In the genomic region with DNA sequence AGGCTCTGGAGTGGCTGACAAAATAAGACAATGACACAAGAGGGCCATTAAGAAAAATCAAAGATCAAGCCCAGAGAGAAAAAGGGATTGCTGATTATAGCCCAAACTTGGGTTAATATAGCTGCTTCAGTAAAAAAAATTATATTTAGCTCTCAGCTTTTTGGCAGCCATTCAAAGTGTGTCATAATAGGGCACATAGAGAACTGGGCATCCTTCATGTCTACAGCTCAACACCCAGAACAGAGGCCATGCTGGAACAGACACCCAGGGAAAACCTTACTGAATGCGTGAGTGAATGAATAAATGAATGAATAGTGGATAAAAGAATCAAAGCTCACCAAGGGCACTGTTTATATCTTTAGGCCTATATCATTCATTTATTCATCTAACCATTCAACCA, we compare ENCODE assay signal across 34 cellular contexts.
DNase-seq lines count a peak whose midpoint lies in the region; ATAC-seq and TF ChIP-seq lines count a peak whose summit lies in the region.
"Had no signal": no experiment of that assay in that cellular context is flagged by ENCODE, and none has a peak within 500 bp of the region (broad histone marks: within the 10 kb centered on the region; RNA-seq: fewer than 3 reads in every experiment).

No MANE protein-coding gene starts in this region.

- H3K27ac Mint-ChIP-seq in neural progenitor cell = no peak overlapping the region
- H3K27ac Mint-ChIP-seq: activated naive CD8-positive, alpha-beta T cell; mesothelial cell of epicardium; naive B cell; stimulated activated naive CD8-positive, alpha-beta T cell treated with anti-CD3 and anti-CD28 coated beads, Interleukin-15, Interleukin-2, amounts not matched to agents 100 ng/mL and 50 ng/mL, for 24 hours had no signal

- TF ChIP-seq CTCF in neural progenitor cell (IDR thresholded peaks at IDR 0.05) = no peak

- no peak overlapping the region for H3K27ac ChIP-seq in neural progenitor cell
- H3K27ac ChIP-seq: neutrophil, right lobe of liver, thyroid gland, uterus, VCaP had no signal

- DNase-seq in left cardiac atrium (no peak), Right ventricle myocardium inferior (ENCODE audit: missing footprints) (no peak), adipocyte (ENCODE audit: low read depth) (peak; percentile 77), fibroblast of peridontal ligament (ENCODE audit: extremely low read depth) (peak; percentile 69), DMS153 (lab: John Stamatoyannopoulos, UW) (no peak), CD1c-positive myeloid dendritic cell (ENCODE audit: extremely low spot score) (no peak), neural progenitor cell (ENCODE audit: low spot score) (no peak)
- no peak for DNase-seq in activated CD8-positive, alpha-beta memory T cell treated with anti-CD3 and anti-CD28 coated beads, Interleukin-2, amount 50 U/mL, for 4 hours
- DNase-seq: activated CD4-positive, alpha-beta T cell treated with anti-CD3 and anti-CD28 coated beads for 4 hours; activated effector memory CD4-positive, alpha-beta T cell treated with anti-CD3 and anti-CD28 coated beads, Interleukin-2, amount 50 U/mL, for 16 hours; activated T-cell treated with anti-CD3 and anti-CD28 coated beads for 4 hours; glutamatergic neuron; islet precursor cell; KG1; MG63; naive B cell; NCI-H1417 treated with DMSO at 0.1 percent for 48 hours; NCI-H2081; NCI-H446 treated with DMSO at 0.1 percent for 48 hours; NCI-H774; right lobe of liver; SIG-M5; stimulated activated CD8-positive, alpha-beta memory T cell treated with anti-CD3 and anti-CD28 coated beads, Interleukin-4, amount 100 ng/mL, for 48 hours; SW 1271; thyroid gland; uterus had no signal

- H3K4me1 ChIP-seq in adipocyte (ENCODE audit: control insufficient read depth, insufficient read depth, low read length) = peaks cover 31% of the 10 kb centered on the region
- H3K4me1 ChIP-seq in neural progenitor cell = no peaks in the 10 kb centered on the region
- H3K4me1 ChIP-seq: HAP-1, right lobe of liver had no signal

- no peaks in the 10 kb centered on the region for H4K20me1 ChIP-seq in neural progenitor cell (ENCODE audit: low read depth)

- no peaks in the 10 kb centered on the region for H3F3A ChIP-seq in neural progenitor cell (ENCODE audit: low read depth)

- H3K27me3 ChIP-seq in adipocyte (replicated peaks; ENCODE audit: control insufficient read depth, insufficient read depth, low read length) (no peaks in the 10 kb centered on the region), neural progenitor cell (no peaks in the 10 kb centered on the region)
- H3K27me3 ChIP-seq: MG63, neutrophil, right lobe of liver, thyroid gland, uterus had no signal

- H3K9me3 Mint-ChIP-seq in neural progenitor cell = peaks cover 4% of the 10 kb centered on the region
- H3K9me3 Mint-ChIP-seq: central memory CD8-positive, alpha-beta T cell; mesothelial cell of epicardium; stimulated activated naive CD8-positive, alpha-beta T cell treated with anti-CD3 and anti-CD28 coated beads, Interleukin-15, Interleukin-2, amounts not matched to agents 100 ng/mL and 50 ng/mL, for 24 hours had no signal

- peak; percentile 71 for ATAC-seq in left cardiac atrium
- ATAC-seq in Right ventricle myocardium inferior = no peak
- ATAC-seq: Panc1, right lobe of liver had no signal

- H3K36me3 Mint-ChIP-seq in neural progenitor cell = no peaks in the 10 kb centered on the region
- H3K36me3 Mint-ChIP-seq: activated naive CD8-positive, alpha-beta T cell; mesothelial cell of epicardium; naive B cell had no signal

- intact Hi-C loops in left cardiac atrium (cut with DNase I) (loop anchor here (5.0 to 10.0 kb wide), 2 partner anchors 199 to 206 kb away; no protein-coding TSS in a partner anchor), Right ventricle myocardium inferior (cut with DNase I) (loop anchor here (10.0 kb wide), 1 partner anchor 506 kb away; no protein-coding TSS in a partner anchor)

- no peak overlapping the region for H3K4me3 Mint-ChIP-seq in neural progenitor cell
- H3K4me3 Mint-ChIP-seq: activated naive CD8-positive, alpha-beta T cell; central memory CD8-positive, alpha-beta T cell; mesothelial cell of epicardium; naive B cell; stimulated activated naive CD8-positive, alpha-beta T cell treated with anti-CD3 and anti-CD28 coated beads, Interleukin-15, Interleukin-2, amounts not matched to agents 100 ng/mL and 50 ng/mL, for 24 hours had no signal

- H3K79me2 ChIP-seq in neural progenitor cell (ENCODE audit: low read depth) = no peaks in the 10 kb centered on the region

- H2AFZ ChIP-seq in neural progenitor cell (replicated peaks) = no peak overlapping the region

- H3K36me3 ChIP-seq in adipocyte (ENCODE audit: control insufficient read depth, insufficient read depth, low read length, severe bottlenecking) (peaks cover 32% of the 10 kb centered on the region), neural progenitor cell (no peaks in the 10 kb centered on the region)
- H3K36me3 ChIP-seq: HAP-1, MG63, neutrophil, right lobe of liver, thyroid gland, uterus had no signal

- H3K9ac ChIP-seq in adipocyte (ENCODE audit: low read length) (peak overlapping the region; percentile 5), neural progenitor cell (no peak overlapping the region)

- H3K4me2 ChIP-seq in neural progenitor cell = no peak overlapping the region

- peaks cover 4% of the 10 kb centered on the region for H3K27me3 Mint-ChIP-seq in neural progenitor cell (ENCODE audit: insufficient read depth, low read depth)
- H3K27me3 Mint-ChIP-seq: naive B cell; stimulated activated naive CD8-positive, alpha-beta T cell treated with anti-CD3 and anti-CD28 coated beads, Interleukin-15, Interleukin-2, amounts not matched to agents 100 ng/mL and 50 ng/mL, for 24 hours had no signal

- no peak overlapping the region for H3K4me3 ChIP-seq in adipocyte (ENCODE audit: low read length)
- H3K4me3 ChIP-seq in neural progenitor cell = no peak overlapping the region
- H3K4me3 ChIP-seq: HAP-1, MG63, right lobe of liver, thyroid gland, uterus had no signal

- H3K9me3 ChIP-seq in adipocyte (ENCODE audit: control insufficient read depth, low read length) = no peaks in the 10 kb centered on the region
- no peaks in the 10 kb centered on the region for H3K9me3 ChIP-seq in neural progenitor cell (ENCODE audit: low read depth)
- H3K9me3 ChIP-seq: HAP-1, MG63, neutrophil, right lobe of liver, thyroid gland, uterus had no signal

- H3K4me1 Mint-ChIP-seq in neural progenitor cell = peaks cover 8% of the 10 kb centered on the region
- H3K4me1 Mint-ChIP-seq: central memory CD8-positive, alpha-beta T cell; mesothelial cell of epicardium; naive B cell had no signal

Comparison
In these comparisons a context has a peak if more than half of its experiments do, and no peak if none do; other contexts are left out.
1. DNase-seq: peak in adipocyte (single experiment) and fibroblast of peridontal ligament (single experiment); none in left cardiac atrium (single experiment), Right ventricle myocardium inferior (single experiment), DMS153 (single experiment), activated CD8-positive, alpha-beta memory T cell treated with anti-CD3 and anti-CD28 coated beads, Interleukin-2, amount 50 U/mL, for 4 hours (single experiment), CD1c-positive myeloid dendritic cell (single experiment) and neural progenitor cell (single experiment).